ENCODE assay signal across 1 cellular context in genomic region chr21:38985423-38986378, GRCh38.
TF ChIP-seq lines count a peak whose summit lies in the region.

No MANE protein-coding gene starts in this region.

TF ChIP-seq in HEK293, 187 proteins besides CTCF, POLR2A, EP300 and RAD21 (continued from another document):
- TF ChIP-seq ZBTB6 (tag by site-specific recombination; IDR thresholded peaks at IDR 0.05) (peak; percentile 78), ZNF521 (tag by site-specific recombination; IDR thresholded peaks at IDR 0.05) (no peak), SCRT2 (tag by site-specific recombination; IDR thresholded peaks at IDR 0.05) (peak; percentile 33; the same call in 1 of the 2 replicates), ZNF223 (tag by site-specific recombination; IDR thresholded peaks at IDR 0.05) (no peak)
